In genomic region chr17:50257574-50258224, GRCh38 we compare ENCODE assay signal across 1 cellular context.
TF ChIP-seq lines count a peak whose summit lies in the region.

No MANE protein-coding gene starts in this region.

TF ChIP-seq in SK-N-SH, 30 proteins besides CTCF, POLR2A, EP300 and RAD21 (continued from another document):
- TF ChIP-seq ZBTB33 (IDR thresholded peaks at IDR 0.05; ENCODE audit: borderline replicate concordance, low read depth) (no peak), RCOR1 (IDR thresholded peaks at IDR 0.05; ENCODE audit: low read length) (no peak), SIN3A (IDR thresholded peaks at IDR 0.05; ENCODE audit: borderline replicate concordance, low read depth, low read length) (no peak), FOSL2 (IDR thresholded peaks at IDR 0.05; ENCODE audit: borderline replicate concordance, low read depth) (no peak), RFX5 (IDR thresholded peaks at IDR 0.05; ENCODE audit: low read length) (no peak), MEF2A (IDR thresholded peaks at IDR 0.05; ENCODE audit: borderline replicate concordance, low read depth) (no peak), NFIC (IDR thresholded peaks at IDR 0.05; ENCODE audit: borderline replicate concordance) (no peak)
